In the genomic region with DNA sequence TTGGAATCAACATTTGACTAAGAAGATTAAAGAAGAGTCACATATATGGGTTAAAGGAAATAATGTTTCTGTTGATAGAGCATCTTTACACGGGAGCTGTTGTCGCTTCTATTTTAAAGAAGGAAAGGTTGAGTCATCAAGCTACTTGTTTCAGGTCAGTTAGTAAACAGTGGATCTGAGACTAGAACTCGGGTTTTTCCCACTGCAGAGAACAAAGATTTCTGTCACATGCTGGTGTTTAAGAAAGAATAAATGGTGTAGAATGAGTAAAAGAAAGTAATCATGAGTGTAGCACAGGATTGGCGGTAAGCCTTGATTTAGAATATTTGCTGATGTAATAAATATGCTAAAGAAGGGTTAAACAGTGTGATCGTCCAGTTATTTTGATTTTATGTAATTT, we compare ENCODE assay signal across 11 cellular contexts.
A peak's percentile ranks its signal among the peaks of the same experiment; 100 is the strongest.
DNase-seq lines count a peak whose midpoint lies in the region; ATAC-seq, FAIRE-seq and TF ChIP-seq lines count a peak whose summit lies in the region.
"Had no signal": no experiment of that assay in that cellular context is flagged by ENCODE, and none has a peak within 500 bp of the region (broad histone marks: within the 10 kb centered on the region; RNA-seq: fewer than 3 reads in every experiment).

No MANE protein-coding gene starts in this region.

- intact Hi-C loops in left colon (cut with DNase I, micrococcal nuclease), result loop anchor here in 1 of 2 donors (5.0 kb wide), 1 partner anchor 138 kb away; no protein-coding TSS in a partner anchor

- H3K27me3 ChIP-seq in bronchial epithelial cell (ENCODE audit: control insufficient read depth, insufficient read depth, low read length), result no peaks in the 10 kb centered on the region
- H3K27me3 ChIP-seq: gastrocnemius medialis had no signal

- FAIRE-seq in bronchial epithelial cell (lab: Jason Lieb, UNC), result no peak

- DNase-seq in bronchial epithelial cell (ENCODE audit: low read depth) (peak; percentile 5), hepatic stellate cell (ENCODE audit: low spot score) (no peak), amniotic stem cell (lab: John Stamatoyannopoulos, UW) (no peak), left colon (no peak)
- DNase-seq: anterior cingulate cortex; gastrocnemius medialis; stimulated activated CD4-positive, alpha-beta T cell treated with anti-CD3 and anti-CD28 coated beads, Interleukin-2, amount 100 ng/mL, for 24 hours had no signal

- H3K36me3 ChIP-seq in bronchial epithelial cell (ENCODE audit: control insufficient read depth, insufficient read depth, low read length), result no peaks in the 10 kb centered on the region
- H3K36me3 ChIP-seq: gastrocnemius medialis had no signal

- no peak for TF ChIP-seq CTCF in bronchial epithelial cell (IDR thresholded peaks at IDR 0.05; ENCODE audit: insufficient read depth, low read length, severe bottlenecking)

- H3K4me3 ChIP-seq in bronchial epithelial cell (ENCODE audit: low read depth, low read length), result no peak overlapping the region
- H3K4me3 ChIP-seq: gastrocnemius medialis had no signal

- peak; percentile 70 for ATAC-seq in GM18498 (IDR thresholded peaks at IDR 0.05; ENCODE audit: unreplicated experiment)
- ATAC-seq in GM19455 (IDR thresholded peaks at IDR 0.05; ENCODE audit: unreplicated experiment), result peak; percentile 86
- peak; percentile 94 for ATAC-seq in HG03432 (IDR thresholded peaks at IDR 0.05; ENCODE audit: unreplicated experiment)
- ATAC-seq in GM21423 (IDR thresholded peaks at IDR 0.05; ENCODE audit: unreplicated experiment), result no peak
- ATAC-seq in left colon, result no peak
- ATAC-seq: gastrocnemius medialis had no signal

Comparison
In these comparisons a context has a peak if more than half of its experiments do, and no peak if none do; other contexts are left out.
1. ATAC-seq: peak in GM18498 (single experiment), GM19455 (single experiment) and HG03432 (single experiment); none in GM21423 (single experiment) and left colon (single experiment).